In genomic region chr1:231432996-231433395, GRCh38 we compare ENCODE assay signal across 1 cellular context.
TF ChIP-seq lines count a peak whose summit lies in the region.

No MANE protein-coding gene starts in this region.

TF ChIP-seq in HepG2, 621 proteins besides CTCF, POLR2A, EP300 and RAD21 (continued from another document):
- TF ChIP-seq HDAC6 (IDR thresholded peaks at IDR 0.05; ENCODE audit: low read depth, low read length) (no peak), ZNF225 (CRISPR knock-in tag; IDR thresholded peaks at IDR 0.05) (no peak), MXD1 (CRISPR knock-in tag; IDR thresholded peaks at IDR 0.05) (no peak), RARG (CRISPR knock-in tag; IDR thresholded peaks at IDR 0.05; ENCODE audit: low read depth) (no peak)
